Comparison of ENCODE assay signal across 6 cellular contexts in genomic region chr22:50269573-50270301, GRCh38. TPM values are rescaled to one million over a fixed set of nuclear protein-coding genes. Genes with fewer than 3 reads are reported as not detected.
DNase-seq lines count a peak whose midpoint lies in the region; ATAC-seq and TF ChIP-seq lines count a peak whose summit lies in the region.

No MANE protein-coding gene starts in this region.

- H3K27ac ChIP-seq in heart right ventricle (peak overlapping the region; percentile 64 to 87 (median 82)), stomach smooth muscle (ENCODE audit: low read length) (peak overlapping the region; percentile 37)

- POLR2A ChIA-PET in activated CD4-positive, alpha-beta T cell treated with anti-CD3 and anti-CD28 coated beads, Interleukin-2, amount 10 ng/mL, durations not matched to agents 7 days and 5 days (lab: Charles Lee) = no interaction called here

- H3K36me3 ChIP-seq in heart right ventricle (peaks cover 0 to 6% (median 0%) of the 10 kb centered on the region in 9 donors), stomach smooth muscle (ENCODE audit: control insufficient read depth in 2 of 2, insufficient read depth in 2 of 2, low read length in 2 of 2) (no peaks in the 10 kb centered on the region)

- H3K4me3 Mint-ChIP-seq in activated CD4-positive, alpha-beta T cell treated with anti-CD3 and anti-CD28 coated beads, Interleukin-2, amount 10 ng/mL, durations not matched to agents 7 days and 5 days = peak overlapping the region; percentile 70

- DNase-seq in DMS53 (lab: John Stamatoyannopoulos, UW) (peak; percentile 80), DMS53 treated with DMSO at 0.1 percent for 48 hours (lab: John Stamatoyannopoulos, UW; ENCODE audit: unreplicated experiment) (no peak), heart right ventricle (peak; percentile 56 to 62), SIG-M5 (lab: John Stamatoyannopoulos, UW) (no peak)
- peak; percentile 50 for DNase-seq in activated CD4-positive, alpha-beta T cell treated with anti-CD3 and anti-CD28 coated beads, Interleukin-2, amount 10 ng/mL, durations not matched to agents 7 days and 5 days

- peaks cover 16% of the 10 kb centered on the region for H3K4me1 Mint-ChIP-seq in activated CD4-positive, alpha-beta T cell treated with anti-CD3 and anti-CD28 coated beads, Interleukin-2, amount 10 ng/mL, durations not matched to agents 7 days and 5 days

- peaks cover 13% of the 10 kb centered on the region for H3K27me3 Mint-ChIP-seq in activated CD4-positive, alpha-beta T cell treated with anti-CD3 and anti-CD28 coated beads, Interleukin-2, amount 10 ng/mL, durations not matched to agents 7 days and 5 days

- H3K9ac ChIP-seq in stomach smooth muscle (ENCODE audit: low read length in 2 of 2) = no peak overlapping the region

- H3K9me3 ChIP-seq in heart right ventricle = no peaks in the 10 kb centered on the region
- H3K9me3 ChIP-seq in stomach smooth muscle (ENCODE audit: control insufficient read depth in 2 of 2, low read length in 2 of 2) = no peaks in the 10 kb centered on the region

- peak; percentile 11 to 48 (median 30) for ATAC-seq in heart right ventricle

- H3K9me3 Mint-ChIP-seq in activated CD4-positive, alpha-beta T cell treated with anti-CD3 and anti-CD28 coated beads, Interleukin-2, amount 10 ng/mL, durations not matched to agents 7 days and 5 days = no peaks in the 10 kb centered on the region

- no peak for TF ChIP-seq CTCF in heart right ventricle (IDR thresholded peaks at IDR 0.05)

- intact Hi-C loops in heart right ventricle (cut with DNase I) = loop anchor here in 4 of 10 donors (2.0 to 5.0 kb wide), 3 partner anchors 38 to 73 kb away; partner anchors contain the start of genes PPP6R2 (in 3 of the 4), DENND6B (in 1 of the 4) and PLXNB2 (in 1 of the 4)

- H3K27me3 ChIP-seq in heart right ventricle (peaks cover 0 to 66% (median 0%) of the 10 kb centered on the region in 7 donors), stomach smooth muscle (ENCODE audit: control insufficient read depth in 1 of 2, insufficient read depth in 2 of 2, low read length in 2 of 2) (peaks cover 0 to 10% of the 10 kb centered on the region in 2 donors)

- H3K4me1 ChIP-seq in heart right ventricle = peaks cover 19 to 66% (median 53%) of the 10 kb centered on the region in 9 donors
- peaks cover 53% of the 10 kb centered on the region for H3K4me1 ChIP-seq in stomach smooth muscle (ENCODE audit: control insufficient read depth, insufficient read depth, low read length)

- H3K27ac Mint-ChIP-seq in activated CD4-positive, alpha-beta T cell treated with anti-CD3 and anti-CD28 coated beads, Interleukin-2, amount 10 ng/mL, durations not matched to agents 7 days and 5 days = peak overlapping the region; percentile 60

- no peaks in the 10 kb centered on the region for H3K36me3 Mint-ChIP-seq in activated CD4-positive, alpha-beta T cell treated with anti-CD3 and anti-CD28 coated beads, Interleukin-2, amount 10 ng/mL, durations not matched to agents 7 days and 5 days (ENCODE audit: low read depth)

- peak overlapping the region; percentile 32 to 75 (median 58) for H3K4me3 ChIP-seq in heart right ventricle
- peak overlapping the region in 1 of 2 donors; percentile 57 for H3K4me3 ChIP-seq in stomach smooth muscle (ENCODE audit: low read length in 2 of 2)

- 5 to 6% methylated on average over 49 to 54 of the region's 56 CpGs for WGBS in heart right ventricle, 2 donors

- CTCF ChIA-PET in activated CD4-positive, alpha-beta T cell treated with anti-CD3 and anti-CD28 coated beads, Interleukin-2, amount 10 ng/mL, durations not matched to agents 7 days and 5 days (lab: Charles Lee) = interaction anchor here (1.1 kb wide), 2 partner anchors 33 to 72 kb away, joined by 3 to 4 read pairs; no protein-coding TSS in a partner anchor

RNA-seq across cellular contexts. Expression of gene MAPK11, which starts 0.4 kb away (rescaled TPM):
- 10 to 100 TPM; 10.7 to 12.6 TPM for total RNA-seq in activated CD4-positive, alpha-beta T cell treated with anti-CD3 and anti-CD28 coated beads, Interleukin-2, amount 10 ng/mL, durations not matched to agents 7 days and 5 days
- 10 to 100 TPM in 2 of 10 donors, 1 to 10 TPM in 8; 4.3 to 11.3 (median 7.1) TPM for total RNA-seq in heart right ventricle
- polyA plus RNA-seq in heart right ventricle = 10 to 100 TPM; 11.6 to 18.0 TPM

RNA-seq across cellular contexts. Expression of gene MAPK12, which starts 8.3 kb away (rescaled TPM):
- 1 to 10 TPM; 2.9 TPM for total RNA-seq in activated CD4-positive, alpha-beta T cell treated with anti-CD3 and anti-CD28 coated beads, Interleukin-2, amount 10 ng/mL, durations not matched to agents 7 days and 5 days
- total RNA-seq in heart right ventricle = 10 to 100 TPM; 10.6 to 21.9 (median 16.1) TPM
- polyA plus RNA-seq in heart right ventricle = 10 to 100 TPM; 14.8 to 23.0 TPM

RNA-seq across cellular contexts. Expression of gene HDAC10, which starts 18.7 kb away (rescaled TPM):
- total RNA-seq in activated CD4-positive, alpha-beta T cell treated with anti-CD3 and anti-CD28 coated beads, Interleukin-2, amount 10 ng/mL, durations not matched to agents 7 days and 5 days = 10 to 100 TPM; 68.3 to 93.6 TPM
- 10 to 100 TPM in 6 of 10 donors, 1 to 10 TPM in 4; 7.1 to 16.7 (median 10.3) TPM for total RNA-seq in heart right ventricle
- 10 to 100 TPM in 1 of 2 donors, 1 to 10 TPM in 1; 7.9 to 20.3 TPM for polyA plus RNA-seq in heart right ventricle

RNA-seq across cellular contexts. Expression of gene TUBGCP6, which starts 24.9 kb away (rescaled TPM):
- 10 to 100 TPM; 62.9 to 71.4 TPM for total RNA-seq in activated CD4-positive, alpha-beta T cell treated with anti-CD3 and anti-CD28 coated beads, Interleukin-2, amount 10 ng/mL, durations not matched to agents 7 days and 5 days
- 10 to 100 TPM; 15.5 to 23.3 (median 18.5) TPM for total RNA-seq in heart right ventricle
- 10 to 100 TPM; 14.2 to 40.7 TPM for polyA plus RNA-seq in heart right ventricle

RNA-seq across cellular contexts. Expression of gene PLXNB2, which starts 37.7 kb away (rescaled TPM):
- 10 to 100 TPM; 10.7 to 11.1 TPM for total RNA-seq in activated CD4-positive, alpha-beta T cell treated with anti-CD3 and anti-CD28 coated beads, Interleukin-2, amount 10 ng/mL, durations not matched to agents 7 days and 5 days
- 100 to 1,000 TPM in 1 of 10 donors, 10 to 100 TPM in 9; 43.0 to 101 (median 57.8) TPM for total RNA-seq in heart right ventricle
- 10 to 100 TPM; 33.5 to 71.0 TPM for polyA plus RNA-seq in heart right ventricle

Comparison
In these comparisons a context has a peak if more than half of its experiments do, and no peak if none do; other contexts are left out.
1. DNase-seq: peak in DMS53 (single experiment), activated CD4-positive, alpha-beta T cell treated with anti-CD3 and anti-CD28 coated beads, Interleukin-2, amount 10 ng/mL, durations not matched to agents 7 days and 5 days (single experiment) and heart right ventricle (2 of 2); none in DMS53 treated with DMSO at 0.1 percent for 48 hours (single experiment) and SIG-M5 (single experiment).